Comparison of ENCODE assay signal across 6 cellular contexts in the genomic region with DNA sequence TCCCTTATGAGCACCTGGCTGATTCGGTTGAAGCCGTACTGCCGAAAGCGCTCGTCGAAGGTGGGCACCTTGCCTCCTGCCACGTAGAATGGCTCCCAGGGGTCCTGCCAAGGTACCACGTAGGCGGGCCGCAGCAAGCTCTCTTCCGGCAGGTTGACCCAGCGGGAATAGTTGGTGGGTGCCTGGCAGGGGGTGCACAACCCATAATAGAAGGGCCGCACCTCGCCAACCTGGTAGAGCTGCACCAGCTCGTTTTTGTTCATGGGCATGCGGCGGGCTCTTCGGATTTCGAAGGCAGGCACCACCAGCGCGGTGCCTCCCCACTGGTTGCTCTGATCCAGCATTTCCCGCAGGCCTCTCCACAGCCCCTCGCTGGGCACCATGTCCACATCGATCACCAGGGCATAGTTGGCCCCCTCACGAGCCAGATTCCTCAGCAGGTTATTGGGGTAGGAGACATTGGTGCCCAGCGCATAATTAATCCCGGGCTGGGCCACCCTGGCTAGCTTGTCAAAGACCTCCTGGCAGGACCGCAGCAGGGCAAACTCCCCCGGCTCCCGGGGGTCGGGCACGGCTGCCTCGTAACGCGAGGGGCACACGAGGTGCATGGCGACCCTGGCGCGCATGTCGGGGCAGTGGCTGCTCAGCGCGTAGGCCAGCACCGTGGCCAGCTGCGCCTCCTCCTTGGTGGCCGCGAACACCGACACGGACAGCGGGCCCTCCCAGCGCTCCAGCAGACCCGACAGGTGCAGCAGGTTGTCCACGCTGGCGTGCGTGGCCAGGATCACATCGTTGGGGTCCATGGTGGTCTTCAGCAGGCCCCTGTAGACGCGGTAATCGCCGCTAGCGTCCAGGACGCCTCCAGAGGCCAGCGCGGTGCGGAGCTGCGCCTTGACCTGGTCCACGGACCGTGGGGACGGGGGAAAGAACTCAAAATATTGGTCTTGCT. TPM values are rescaled to one million over a fixed set of nuclear protein-coding genes. Genes with fewer than 3 reads are reported as not detected.
DNase-seq lines count a peak whose midpoint lies in the region; ATAC-seq, FAIRE-seq and TF ChIP-seq lines count a peak whose summit lies in the region.

No MANE protein-coding gene starts in this region.

- H3K9me3 Mint-ChIP-seq in MCF 10A (ENCODE audit: unreplicated experiment) (no peaks in the 10 kb centered on the region), neural crest cell (no peaks in the 10 kb centered on the region)

- H3K36me3 ChIP-seq in HUES48 (ENCODE audit: control insufficient read depth, insufficient read depth, low read length) = peaks cover 11% of the 10 kb centered on the region

- POLR2A ChIA-PET in MCF 10A (lab: Yijun Ruan, JAX) = interaction anchor here (0.6 to 5.6 kb wide), 11 partner anchors 8 to 488 kb away, joined by 3 to 73 read pairs (median 7); a partner anchor contains a TSS

- H3K27me3 Mint-ChIP-seq in MCF 10A (ENCODE audit: insufficient read depth, unreplicated experiment) = no peaks in the 10 kb centered on the region
- peaks cover 5% of the 10 kb centered on the region for H3K27me3 Mint-ChIP-seq in neural crest cell (ENCODE audit: low read depth)

- no peak for DNase-seq in MCF 10A (ENCODE audit: unreplicated experiment)
- no peak for DNase-seq in neural crest cell (ENCODE audit: low read depth, low spot score)
- DNase-seq in urothelium cell line (ENCODE audit: low spot score) = no peak
- no peak for DNase-seq in NCI-H2196 (lab: John Stamatoyannopoulos, UW; ENCODE audit: unreplicated experiment)

- TF ChIP-seq CTCF in MCF 10A (IDR thresholded peaks at IDR 0.05; ENCODE audit: unreplicated experiment) (no peak), neural crest cell (conservative IDR thresholded peaks at IDR 0.05) (no peak)

- H3K9me3 ChIP-seq in HUES48 (ENCODE audit: control insufficient read depth, insufficient read depth, low read length) = no peaks in the 10 kb centered on the region

- H3K36me3 Mint-ChIP-seq in MCF 10A (ENCODE audit: insufficient read depth, unreplicated experiment) = peaks cover 43% of the 10 kb centered on the region
- H3K36me3 Mint-ChIP-seq in neural crest cell (ENCODE audit: low read depth) = peaks cover 3% of the 10 kb centered on the region

- ATAC-seq in HG03095 (IDR thresholded peaks at IDR 0.05; ENCODE audit: unreplicated experiment) = no peak

- H3K4me1 Mint-ChIP-seq in MCF 10A (ENCODE audit: insufficient read depth, unreplicated experiment) (peaks cover 19% of the 10 kb centered on the region), neural crest cell (peaks cover 43% of the 10 kb centered on the region)

- CTCF ChIA-PET in MCF 10A (lab: Yijun Ruan, JAX) = interaction anchor here (0.7 to 3.6 kb wide), 4 partner anchors 11 to 65 kb away, joined by 4 to 19 read pairs (median 7); a partner anchor contains a TSS

- no peaks in the 10 kb centered on the region; the same call in 1 of the 2 replicates for H3K4me1 ChIP-seq in HUES48 (ENCODE audit: control insufficient read depth, insufficient read depth, low read length)

- no TSS peak for BruUV-seq in MCF 10A (replicated peaks; lab: Mats Ljungman, UMichigan)

- H3K27ac Mint-ChIP-seq in MCF 10A (ENCODE audit: low read depth, unreplicated experiment) = peak overlapping the region; percentile 12
- H3K27ac Mint-ChIP-seq in neural crest cell (ENCODE audit: unreplicated experiment) = peak overlapping the region; percentile 83

- peak overlapping the region; percentile 55 for H3K27ac ChIP-seq in HUES48 (ENCODE audit: low read depth, low read length)

- intact Hi-C loops in MCF 10A (cut with micrococcal nuclease) = no loop called here

- peak overlapping the region; percentile 81 for H3K9ac ChIP-seq in HUES48 (ENCODE audit: low read depth, low read length)

- H3K27me3 ChIP-seq in HUES48 (ENCODE audit: control insufficient read depth, insufficient read depth, low read length) = peaks cover 4% of the 10 kb centered on the region; the same call in 1 of the 2 replicates

- peak overlapping the region; percentile 93 for H3K4me3 Mint-ChIP-seq in MCF 10A (ENCODE audit: unreplicated experiment)
- H3K4me3 Mint-ChIP-seq in neural crest cell = peak overlapping the region; percentile 99

- peak overlapping the region; percentile 100 for H3K4me3 ChIP-seq in HUES48 (ENCODE audit: low read depth, low read length)

- no peak for FAIRE-seq in urothelium cell line (lab: Jason Lieb, UNC)

RNA-seq across cellular contexts. Expression of a gene that starts 0.7 kb away (rescaled TPM):
- total RNA-seq in MCF 10A (2022) (6.7 and 8.6 TPM in 2 replicates), neural crest cell (43.3 and 43.8 TPM in 2 replicates)

RNA-seq across cellular contexts. Expression of a gene that starts 1.8 kb away (rescaled TPM):
- total RNA-seq in MCF 10A (2022) (53.2 and 55.4 TPM in 2 replicates), neural crest cell (40.2 and 49.0 TPM in 2 replicates)

RNA-seq across cellular contexts. Expression of a gene that starts 10.5 kb away (rescaled TPM):
- total RNA-seq in MCF 10A (2022) (38.7 and 50.2 TPM in 2 replicates), neural crest cell (3.7 and 4.3 TPM in 2 replicates)

RNA-seq across cellular contexts. Expression of a gene that starts 24.8 kb away (rescaled TPM):
- total RNA-seq in MCF 10A (2022) (3.6 and 7.0 TPM in 2 replicates), neural crest cell (38.7 and 39.5 TPM in 2 replicates)

RNA-seq across cellular contexts. Expression of a gene that starts 29.9 kb away (rescaled TPM):
- total RNA-seq in MCF 10A (2022) = not detected in 2 replicates
- total RNA-seq in neural crest cell = 4.2 and 4.8 TPM in 2 replicates
